ENCODE assay signal across 27 cellular contexts in genomic region chr10:19012111-19012510, GRCh38.
"Had no signal": no experiment of that assay in that cellular context is flagged by ENCODE, and none has a peak within 500 bp of the region (broad histone marks: within the 10 kb centered on the region; RNA-seq: fewer than 3 reads in every experiment).

No MANE protein-coding gene starts in this region.

- ATAC-seq: stimulated activated effector memory CD8-positive, alpha-beta T cell treated with anti-CD3 and anti-CD28 coated beads, Interleukin-12 subunit alpha, Interleukin-12 subunit beta, amount 100 ng/mL, for 72 hours; stimulated activated memory B cell treated with anti-CD40 and anti-IgM and Interleukin-4, amounts not matched to agents 10 μg/mL and 1 μg/mL and 100 μg/mL, for 72 hours; stimulated activated naive B cell treated with anti-CD40 and anti-IgM and Interleukin-4, amounts not matched to agents 10 μg/mL and 1 μg/mL and 100 μg/mL, for 72 hours; stimulated activated naive CD8-positive, alpha-beta T cell treated with anti-CD3 and anti-CD28 coated beads, Interleukin-15, amount 100 ng/mL, for 72 hours; stimulated activated naive CD8-positive, alpha-beta T cell treated with anti-CD3 and anti-CD28 coated beads, Interleukin-15, Interleukin-2, amounts not matched to agents 100 U/mL and 50 U/mL, for 24 hours; upper lobe of right lung had no signal

- H3K27me3 ChIP-seq: stomach, suprapubic skin, testis, thyroid gland, tibial artery, tibial nerve, transverse colon, upper lobe of left lung, upper lobe of right lung, uterus, vagina had no signal

- H3K4me1 ChIP-seq: stomach, suprapubic skin, testis, thyroid gland, tibial artery, tibial nerve, transverse colon, upper lobe of left lung, upper lobe of right lung, uterus, vagina had no signal

- H3K36me3 ChIP-seq: stomach, suprapubic skin, thoracic aorta, thyroid gland, tibial artery, tibial nerve, transverse colon, upper lobe of left lung, upper lobe of right lung, uterus, vagina had no signal

- H3K9me3 ChIP-seq: suprapubic skin, testis, thoracic aorta, thyroid gland, tibial artery, tibial nerve, transverse colon, upper lobe of right lung, uterus, vagina had no signal

- DNase-seq: stimulated activated CD4-positive, alpha-beta T cell treated with anti-CD3 and anti-CD28 coated beads, Interleukin-2, amount 100 ng/mL, for 48 hours; stimulated activated CD4-positive, alpha-beta T cell treated with anti-CD3 and anti-CD28 coated beads, Interleukin-4, amount 100 ng/mL, for 1 hour; stimulated activated CD4-positive, alpha-beta T cell treated with anti-CD3 and anti-CD28 coated beads, Interleukin-4, amount 100 ng/mL, for 24 hours; stimulated activated CD4-positive, alpha-beta T cell treated with anti-CD3 and anti-CD28 coated beads, Interleukin-4, amount 100 ng/mL, for 4 hours; stimulated activated CD8-positive, alpha-beta memory T cell treated with anti-CD3 and anti-CD28 coated beads, Interleukin-4, amount 100 ng/mL, for 48 hours; stimulated activated naive B cell treated with anti-CD40 and anti-IgM and Interleukin-4, amounts not matched to agents 10 μg/mL and 1 μg/mL and 100 μg/mL, for 72 hours; stimulated activated naive CD4-positive, alpha-beta T cell; stimulated activated naive CD4-positive, alpha-beta T cell treated with Interleukin-2 at 50 U/mL for 16 hours; stimulated activated naive CD8-positive, alpha-beta T cell treated with anti-CD3 and anti-CD28 coated beads, Interleukin-15, amount 100 ng/mL, for 72 hours; stimulated activated naive CD8-positive, alpha-beta T cell treated with anti-CD3 and anti-CD28 coated beads, Interleukin-15, Interleukin-2, amounts not matched to agents 100 U/mL and 50 U/mL, for 24 hours; stomach; substantia nigra; testis; thyroid gland; tibial artery; transverse colon; trophoblast cell; upper lobe of left lung; upper lobe of right lung; uterus had no signal

- H3K4me3 ChIP-seq: stomach, suprapubic skin, testis, thoracic aorta, thyroid gland, tibial artery, tibial nerve, transverse colon, upper lobe of left lung, upper lobe of right lung, uterus, vagina had no signal

- FAIRE-seq: urothelium cell line had no signal

- H3K27ac ChIP-seq: stomach, suprapubic skin, testis, thoracic aorta, thyroid gland, tibial artery, tibial nerve, transverse colon, upper lobe of left lung, upper lobe of right lung, uterus, vagina had no signal
